8 cellular contexts compared by ENCODE assay signal in the genomic region with DNA sequence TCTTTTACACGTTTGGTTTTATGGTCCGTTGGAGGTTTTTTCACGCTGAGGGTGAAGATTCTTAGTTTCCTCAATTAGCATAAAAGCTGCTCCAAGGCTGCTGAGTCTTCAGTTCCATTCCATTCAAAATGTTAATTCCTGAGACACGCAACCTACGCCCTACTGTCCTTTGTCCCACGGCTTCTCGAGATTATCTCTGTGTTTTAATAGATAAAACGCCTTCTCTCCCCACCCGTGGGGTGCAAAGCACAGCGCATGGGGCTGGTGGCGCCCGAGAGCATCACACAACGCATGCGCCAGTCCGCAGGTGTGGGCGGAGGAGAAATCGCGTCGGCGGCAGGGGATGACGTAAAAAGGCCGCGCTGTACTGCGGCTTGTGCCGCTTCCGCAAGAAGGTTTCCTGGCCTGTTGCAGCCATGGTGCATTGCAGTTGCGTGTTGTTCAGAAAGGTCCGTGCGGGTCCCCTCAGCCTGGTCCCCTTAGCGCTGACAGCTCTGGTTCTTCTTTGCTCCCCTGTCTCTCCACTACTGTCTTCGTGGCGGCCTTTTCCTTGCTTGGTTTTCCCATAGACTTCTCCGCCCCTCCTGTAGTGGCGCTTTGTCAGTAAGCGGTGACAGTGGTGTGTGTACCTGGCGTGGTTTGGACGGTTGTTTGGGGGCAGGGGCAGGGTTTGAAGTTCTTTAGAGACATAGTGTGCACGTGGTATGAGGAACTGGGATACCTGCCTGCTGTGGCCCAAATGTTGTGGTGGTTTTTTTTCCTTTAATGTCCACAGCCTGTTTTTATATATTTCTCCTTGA. TPM values are rescaled to one million over a fixed set of nuclear protein-coding genes. Genes with fewer than 3 reads are reported as not detected.
DNase-seq lines count a peak whose midpoint lies in the region; ATAC-seq and TF ChIP-seq lines count a peak whose summit lies in the region.

Gene GTPBP10 (plus strand): TSS at position 391 of the 800 bp plus-strand sequence. CDS start 26 bp downstream, at position 417.

- peak within 1 kb of the TSS; percentile 87 for H3K27ac ChIP-seq in CD4-positive, alpha-beta memory T cell (ENCODE audit: low read depth, low read length)
- peak within 1 kb of the TSS; percentile 58 for H3K27ac ChIP-seq in duodenal mucosa (ENCODE audit: low read depth, low read length)

- intact Hi-C loops in CD4-positive, alpha-beta memory T cell (cut with micrococcal nuclease) = loop anchor here (1.0 to 10.0 kb wide), 3 partner anchors 57 to 1598 kb away; partner anchors contain the start of genes AKAP9, CFAP69 and CLDN12
- intact Hi-C loops in activated CD4-positive, alpha-beta memory T cell treated with anti-CD3 and anti-CD28 coated beads for 36 hours (cut with micrococcal nuclease) = loop anchor here (1.0 to 10.0 kb wide), 5 partner anchors 57 to 1342 kb away; partner anchors contain the start of genes CFAP69, CLDN12 and STEAP1
- intact Hi-C loops in lower leg skin (cut with DNase I; ENCODE audit: low total_unique reads) = no loop called here

- H3K27me3 Mint-ChIP-seq in CD4-positive, alpha-beta memory T cell = peaks cover 0 to 1% of the 10 kb centered on the region in 2 donors
- H3K27me3 Mint-ChIP-seq in activated CD4-positive, alpha-beta memory T cell treated with anti-CD3 and anti-CD28 coated beads for 36 hours = no peaks in the 10 kb centered on the region

- no peaks in the 10 kb centered on the region for H3K9me3 Mint-ChIP-seq in CD4-positive, alpha-beta memory T cell
- H3K9me3 Mint-ChIP-seq in activated CD4-positive, alpha-beta memory T cell treated with anti-CD3 and anti-CD28 coated beads for 36 hours = no peaks in the 10 kb centered on the region

- peak; percentile 92 to 95 (median 94) for DNase-seq in CD4-positive, alpha-beta memory T cell
- DNase-seq in NCI-H82 (lab: John Stamatoyannopoulos, UW) = peak; percentile 96
- DNase-seq in activated CD4-positive, alpha-beta memory T cell treated with anti-CD3 and anti-CD28 coated beads for 36 hours = peak; percentile 97
- peak; percentile 91 to 98 for DNase-seq in lower leg skin (ENCODE audit: low spot score in 2 of 2)
- peak; percentile 90 to 91 for DNase-seq in stimulated activated CD4-positive, alpha-beta T cell treated with anti-CD3 and anti-CD28 coated beads, Interleukin-4, amount 100 ng/mL, for 48 hours (ENCODE audit: low read depth in 2 of 2)

- ATAC-seq in GM19438 (IDR thresholded peaks at IDR 0.05; ENCODE audit: low read depth, unreplicated experiment) = peak; percentile 97
- ATAC-seq in HG03575 (IDR thresholded peaks at IDR 0.05; ENCODE audit: extremely low read depth, insufficient number of reproducible peaks, low FRiP score, unreplicated experiment) = peak; percentile 77

- peaks cover 17 to 24% of the 10 kb centered on the region in 2 donors for H3K36me3 Mint-ChIP-seq in CD4-positive, alpha-beta memory T cell
- H3K36me3 Mint-ChIP-seq in activated CD4-positive, alpha-beta memory T cell treated with anti-CD3 and anti-CD28 coated beads for 36 hours = peaks cover 15% of the 10 kb centered on the region

- TF ChIP-seq POLR2A in lower leg skin (IDR thresholded peaks at IDR 0.05) = no peak

- H3K36me3 ChIP-seq in CD4-positive, alpha-beta memory T cell (ENCODE audit: insufficient read depth, low read length) = no peaks in the 10 kb centered on the region
- H3K36me3 ChIP-seq in duodenal mucosa (ENCODE audit: control insufficient read depth in 1 of 2, insufficient read depth in 2 of 2, low read length in 2 of 2) = no peaks in the 10 kb centered on the region

- 0% methylated on average over 31 to 38 of the region's 38 CpGs for WGBS in lower leg skin, 2 donors

- H3K9me3 ChIP-seq in CD4-positive, alpha-beta memory T cell (ENCODE audit: control insufficient read depth in 1 of 2, low read length in 2 of 2) = no peaks in the 10 kb centered on the region
- H3K9me3 ChIP-seq in duodenal mucosa (ENCODE audit: control insufficient read depth in 1 of 2, low read length in 2 of 2) = no peaks in the 10 kb centered on the region

- peaks cover 38% of the 10 kb centered on the region for H3K4me1 ChIP-seq in CD4-positive, alpha-beta memory T cell (ENCODE audit: insufficient read depth, low read length)
- H3K4me1 ChIP-seq in duodenal mucosa (ENCODE audit: control insufficient read depth in 1 of 2, insufficient read depth in 2 of 2, low read length in 2 of 2) = peaks cover 12 to 18% of the 10 kb centered on the region in 2 donors

- CTCF ChIA-PET in CD4-positive, alpha-beta memory T cell (lab: Charles Lee; ENCODE audit: partially characterized antibody) = interaction anchor here (0.8 to 1.7 kb wide), 13 partner anchors 8 to 192 kb away, joined by 3 to 9 read pairs (median 3); partner anchors contain the start of genes CLDN12 and STEAP1
- CTCF ChIA-PET in activated CD4-positive, alpha-beta memory T cell treated with anti-CD3 and anti-CD28 coated beads for 36 hours (lab: Charles Lee) = interaction anchor here (0.7 to 1.7 kb wide), 13 partner anchors 9 to 212 kb away, joined by 3 to 9 read pairs (median 3); partner anchors contain the start of genes FAM237B, STEAP1 and STEAP2

- no peaks in the 10 kb centered on the region for H3K27me3 ChIP-seq in CD4-positive, alpha-beta memory T cell (ENCODE audit: insufficient read depth, low read length)
- no peaks in the 10 kb centered on the region for H3K27me3 ChIP-seq in duodenal mucosa (ENCODE audit: control insufficient read depth in 1 of 2, insufficient read depth in 2 of 2, low read length in 2 of 2)

- peaks cover 30 to 54% (median 44%) of the 10 kb centered on the region in 4 donors for H3K4me1 Mint-ChIP-seq in CD4-positive, alpha-beta memory T cell
- peaks cover 40% of the 10 kb centered on the region for H3K4me1 Mint-ChIP-seq in activated CD4-positive, alpha-beta memory T cell treated with anti-CD3 and anti-CD28 coated beads for 36 hours (ENCODE audit: low read depth)

- H3K27ac Mint-ChIP-seq in CD4-positive, alpha-beta memory T cell = peak within 1 kb of the TSS; percentile 98 to 100 (median 99)
- H3K27ac Mint-ChIP-seq in activated CD4-positive, alpha-beta memory T cell treated with anti-CD3 and anti-CD28 coated beads for 36 hours = peak within 1 kb of the TSS; percentile 93

- peak within 1 kb of the TSS; percentile 71 to 92 for H3K4me3 ChIP-seq in CD4-positive, alpha-beta memory T cell (ENCODE audit: low read length in 2 of 2)
- H3K4me3 ChIP-seq in duodenal mucosa (ENCODE audit: low read depth in 1 of 2, low read length in 2 of 2) (peak within 1 kb of the TSS; percentile 81 to 83), lower leg skin (ENCODE audit: low read depth, poor library complexity, severe bottlenecking) (peak within 1 kb of the TSS; percentile 84)

- peak within 1 kb of the TSS; percentile 92 to 99 (median 98) for H3K4me3 Mint-ChIP-seq in CD4-positive, alpha-beta memory T cell
- H3K4me3 Mint-ChIP-seq in activated CD4-positive, alpha-beta memory T cell treated with anti-CD3 and anti-CD28 coated beads for 36 hours = peak within 1 kb of the TSS; percentile 94

- H3K9ac ChIP-seq in duodenal mucosa (ENCODE audit: low read depth in 1 of 2, low read length in 2 of 2) = peak within 1 kb of the TSS; percentile 67 to 79

- TF ChIP-seq CTCF in lower leg skin (IDR thresholded peaks at IDR 0.05) = peak in 1 of 3 donors; percentile 20

- POLR2A ChIA-PET in CD4-positive, alpha-beta memory T cell (lab: Charles Lee; ENCODE audit: partially characterized antibody) = interaction anchor here (0.7 to 2.0 kb wide), 5 partner anchors 13 to 100 kb away, joined by 3 to 11 read pairs (median 3); partner anchors contain the start of gene CLDN12
- POLR2A ChIA-PET in activated CD4-positive, alpha-beta memory T cell treated with anti-CD3 and anti-CD28 coated beads for 36 hours (lab: Charles Lee) = interaction anchor here (0.6 to 1.2 kb wide), 3 partner anchors 10 to 57 kb away, joined by 3 to 4 read pairs (median 4); partner anchors contain the start of gene CLDN12

RNA-seq across cellular contexts. Expression of gene GTPBP10, which starts in this region (rescaled TPM):
- total RNA-seq in CD4-positive, alpha-beta memory T cell = 10 to 100 TPM; 45.5 to 46.7 TPM
- 10 to 100 TPM; 30.6 to 37.6 TPM for polyA plus RNA-seq in CD4-positive, alpha-beta memory T cell
- 10 to 100 TPM; 32.9 to 33.2 TPM for total RNA-seq in activated CD4-positive, alpha-beta memory T cell treated with anti-CD3 and anti-CD28 coated beads for 36 hours
- 10 to 100 TPM; 11.6 to 26.2 (median 15.3) TPM for total RNA-seq in lower leg skin

Comparison
In these comparisons a context has a peak if more than half of its experiments do, and no peak if none do; other contexts are left out.
1. Peak in every context shown above with its lines: DNase-seq, ATAC-seq, H3K4me3 ChIP-seq and H3K27ac ChIP-seq.